Comparison of ENCODE assay signal across 9 cellular contexts in the genomic region with DNA sequence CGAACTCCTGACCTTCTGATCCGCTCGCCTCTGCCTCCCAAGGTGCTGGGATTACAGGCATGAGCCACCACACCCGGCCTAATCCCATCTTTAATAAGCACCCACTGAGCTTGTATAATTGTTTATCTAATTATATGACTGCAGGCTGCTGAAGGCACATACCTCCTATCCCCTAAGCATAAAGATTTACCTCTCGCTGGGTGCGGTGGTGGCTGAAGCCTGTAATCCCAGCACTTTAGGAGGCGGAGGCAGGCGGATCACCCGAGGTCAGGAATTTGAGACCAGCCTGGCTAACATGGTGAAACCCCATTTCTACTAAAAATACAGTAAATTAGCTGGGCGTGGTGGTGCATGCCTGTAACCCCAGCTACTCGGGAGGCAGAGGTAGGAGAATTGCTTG.
"Had no signal": no experiment of that assay in that cellular context is flagged by ENCODE, and none has a peak within 500 bp of the region (broad histone marks: within the 10 kb centered on the region; RNA-seq: fewer than 3 reads in every experiment).

No MANE protein-coding gene starts in this region.

- H3K27ac ChIP-seq: GM23248 had no signal

- DNase-seq: GM23248, GOT3, H7, HFFc6, IMR-90 had no signal

- H3K4me3 ChIP-seq: GM23248, HAP-1, K562 had no signal

- FAIRE-seq: HTR-8/SVneo, K562 had no signal

- H3K9me3 ChIP-seq: HAP-1 had no signal

- ATAC-seq: HCT116, K562 had no signal
